9 cellular contexts compared by ENCODE assay signal in genomic region chr5:83720805-83721431, GRCh38. TPM values are rescaled to one million over a fixed set of nuclear protein-coding genes. Genes with fewer than 3 reads are reported as not detected.
A peak's percentile ranks its signal among the peaks of the same experiment; 100 is the strongest.
DNase-seq lines count a peak whose midpoint lies in the region; ATAC-seq, FAIRE-seq and TF ChIP-seq lines count a peak whose summit lies in the region.
"Had no signal": no experiment of that assay in that cellular context is flagged by ENCODE, and none has a peak within 500 bp of the region (broad histone marks: within the 10 kb centered on the region; RNA-seq: fewer than 3 reads in every experiment).

HAPLN1 (minus strand) TSS chr5:83720855; CDS start chr5:83673523, 47,332 bp downstream.

- peak within 1 kb of the TSS; percentile 80 for H3K9ac ChIP-seq in HUES48 (ENCODE audit: low read depth, low read length)

- no peaks in the 10 kb centered on the region for H3K27me3 ChIP-seq in HUES48 (ENCODE audit: control insufficient read depth, insufficient read depth, low read length)
- peaks cover 8% of the 10 kb centered on the region for H3K27me3 ChIP-seq in muscle layer of duodenum (ENCODE audit: low read depth, low read length)
- no peaks in the 10 kb centered on the region for H3K27me3 ChIP-seq in body of pancreas

- no peak for ATAC-seq in A549
- ATAC-seq in HG03095 (IDR thresholded peaks at IDR 0.05; ENCODE audit: unreplicated experiment) = no peak
- no peak for ATAC-seq in GM21381 (IDR thresholded peaks at IDR 0.05; ENCODE audit: unreplicated experiment)
- ATAC-seq in body of pancreas = no peak

- H3K27ac ChIP-seq in A549 (no peak within 1 kb of the TSS), HUES48 (ENCODE audit: low read depth, low read length) (peak within 1 kb of the TSS; percentile 50), muscle layer of duodenum (ENCODE audit: low read length) (no peak within 1 kb of the TSS), body of pancreas (no peak within 1 kb of the TSS)

- DNase-seq in A549 (ENCODE audit: low read depth in 1 of 2, low spot score in 1 of 2) (no peak), ecto neural progenitor cell (ENCODE audit: low spot score) (peak; percentile 65), body of pancreas (no peak)
- no peak for DNase-seq in activated naive CD4-positive, alpha-beta T cell treated with Interleukin-2 at 50 U/mL for 16 hours

- TF ChIP-seq POLR2A in A549 (IDR thresholded peaks at IDR 0.05; ENCODE audit: low read length) (no peak), body of pancreas (IDR thresholded peaks at IDR 0.05) (no peak)

- TF ChIP-seq CTCF in A549 (IDR thresholded peaks at IDR 0.05) (no peak), body of pancreas (IDR thresholded peaks at IDR 0.05) (no peak)

- no peak for FAIRE-seq in A549 (lab: Jason Lieb, UNC)

- peak within 1 kb of the TSS; percentile 88 for H3K4me2 ChIP-seq in A549

- no peak for TF ChIP-seq EP300 in A549 (IDR thresholded peaks at IDR 0.05)

- POLR2A ChIA-PET in A549 (lab: Yijun Ruan, JAX) = no interaction called here

- H3K4me3 ChIP-seq in A549 (peak within 1 kb of the TSS; percentile 51), HUES48 (ENCODE audit: low read depth, low read length) (peak within 1 kb of the TSS; percentile 78), muscle layer of duodenum (ENCODE audit: low read depth in 1 of 2, low read length in 2 of 2) (peak within 1 kb of the TSS; percentile 40 to 68), body of pancreas (no peak within 1 kb of the TSS)

- CTCF ChIA-PET in A549 (lab: Yijun Ruan, JAX) = interaction anchor here (1.0 to 3.6 kb wide), 3 partner anchors 9 to 63 kb away, joined by 3 to 19 read pairs (median 5); no protein-coding TSS in a partner anchor

- H3K9me3 ChIP-seq in A549 = no peaks in the 10 kb centered on the region
- H3K9me3 ChIP-seq in HUES48 (ENCODE audit: control insufficient read depth, insufficient read depth, low read length) = no peaks in the 10 kb centered on the region
- no peaks in the 10 kb centered on the region for H3K9me3 ChIP-seq in muscle layer of duodenum (ENCODE audit: control insufficient read depth in 1 of 2, low read length in 2 of 2)
- no peaks in the 10 kb centered on the region for H3K9me3 ChIP-seq in body of pancreas

- H3K36me3 ChIP-seq in HUES48 (ENCODE audit: control insufficient read depth, insufficient read depth, low read length) = no peaks in the 10 kb centered on the region
- H3K36me3 ChIP-seq in muscle layer of duodenum (ENCODE audit: control insufficient read depth in 1 of 2, insufficient read depth in 2 of 2, low read length in 2 of 2) = no peaks in the 10 kb centered on the region
- H3K36me3 ChIP-seq in body of pancreas (replicated peaks in 1 of 2; ENCODE audit: insufficient read depth in 1 of 2, low read depth in 2 of 2) = no peaks in the 10 kb centered on the region

- 68% methylated on average over 16 of the region's 17 CpGs for WGBS in A549 (ENCODE audit: missing lambda C conversion rate)
- WGBS in body of pancreas, 2 donors = 22 to 33% methylated on average over 11 to 17 of the region's 17 CpGs

- intact Hi-C loops in body of pancreas (cut with DNase I) = no loop called here

- no peak for TF ChIP-seq RAD21 in A549 (conservative IDR thresholded peaks at IDR 0.05 in 1 of 2, IDR thresholded peaks at IDR 0.05 in 1 of 2)

- H3K4me1 ChIP-seq in A549 (0 out of 3 replicates have a peak, but pooled peaks cover 4% of the 10 kb centered on the region), HUES48 (ENCODE audit: control insufficient read depth, insufficient read depth, low read length) (peaks cover 44% of the 10 kb centered on the region), muscle layer of duodenum (ENCODE audit: control insufficient read depth in 1 of 2, insufficient read depth in 2 of 2, low read length in 2 of 2) (peaks cover 0 to 3% of the 10 kb centered on the region in 2 donors), body of pancreas (peaks cover 17% of the 10 kb centered on the region)

TF ChIP-seq in A549, 52 proteins besides CTCF, POLR2A, EP300 and RAD21:
- no peak for TF ChIP-seq EHF (CRISPR knock-in tag; IDR thresholded peaks at IDR 0.05)
- no peak for TF ChIP-seq CBX8 (IDR thresholded peaks at IDR 0.05)
- TF ChIP-seq PBX3 (IDR thresholded peaks at IDR 0.05) = no peak
- no peak for TF ChIP-seq RCOR1 (IDR thresholded peaks at IDR 0.05; ENCODE audit: low read depth, low read length)
- no peak for TF ChIP-seq JUN (IDR thresholded peaks at IDR 0.05)
- no peak for TF ChIP-seq BCL3 (IDR thresholded peaks at IDR 0.05)
- TF ChIP-seq KDM1A (IDR thresholded peaks at IDR 0.05; ENCODE audit: low read depth) = no peak
- no peak for TF ChIP-seq GATA3 (IDR thresholded peaks at IDR 0.05; ENCODE audit: borderline replicate concordance)
- no peak for TF ChIP-seq TFCP2L1 (CRISPR knock-in tag; IDR thresholded peaks at IDR 0.05)
- TF ChIP-seq FOXS1 (CRISPR knock-in tag; IDR thresholded peaks at IDR 0.05) = no peak
- TF ChIP-seq E2F6 (IDR thresholded peaks at IDR 0.05; ENCODE audit: borderline replicate concordance, low read depth) = no peak
- TF ChIP-seq CBX2 (IDR thresholded peaks at IDR 0.05; ENCODE audit: borderline replicate concordance, low read depth) = no peak
- no peak for TF ChIP-seq ATOH8 (CRISPR knock-in tag; IDR thresholded peaks at IDR 0.05; ENCODE audit: low read depth)
- TF ChIP-seq ZC3H11A (IDR thresholded peaks at IDR 0.05) = no peak
- no peak for TF ChIP-seq RARB (CRISPR knock-in tag; IDR thresholded peaks at IDR 0.05)
- no peak for TF ChIP-seq FOSL2 (IDR thresholded peaks at IDR 0.05)
- TF ChIP-seq FOSL2 (CRISPR knock-in tag; IDR thresholded peaks at IDR 0.05) = no peak
- TF ChIP-seq PHF8 (IDR thresholded peaks at IDR 0.05; ENCODE audit: borderline replicate concordance, low read depth) = no peak
- no peak for TF ChIP-seq KDM5A (IDR thresholded peaks at IDR 0.05)
- no peak for TF ChIP-seq CEBPB (IDR thresholded peaks at IDR 0.05)
- TF ChIP-seq HES2 (IDR thresholded peaks at IDR 0.05) = no peak

RNA-seq across cellular contexts. Expression of gene HAPLN1, which starts in this region (rescaled TPM):
- polyA plus RNA-seq in A549 (2011; rRNA removed) = not detected in 2 replicates
- polyA plus RNA-seq in A549 (2012; cell fraction: cytosol; rRNA removed) = not detected in 2 replicates
- polyA plus RNA-seq in A549 (2012; cell fraction: nucleus; rRNA removed) = not detected in 2 replicates
- not detected in 3 replicates for polyA plus RNA-seq in A549 (2017; fragmentation: RNase III; extraction: RNeasy Plus Mini Kit Qiagen cat#74134 plus additional on column Dnase treatment)
- polyA minus RNA-seq in A549 (2011; rRNA and poly(A)+ RNA removed) = not detected in 2 replicates
- not detected for total RNA-seq in body of pancreas
- total RNA-seq: OCI-LY7 had no signal

Comparison
In these comparisons a context has a peak if more than half of its experiments do, and no peak if none do; other contexts are left out.
1. H3K4me3 ChIP-seq: peak in A549 (single experiment), HUES48 (single experiment) and muscle layer of duodenum (2 of 2); none in body of pancreas (0 of 2).